Comparison of ENCODE assay signal across 1 cellular context in genomic region chr20:23419995-23420901, GRCh38.
TF ChIP-seq lines count a peak whose summit lies in the region.

No MANE protein-coding gene starts in this region.

TF ChIP-seq in HCT116, 20 proteins besides CTCF, POLR2A, EP300 and RAD21:
- TF ChIP-seq SRF (IDR thresholded peaks at IDR 0.05; ENCODE audit: low read depth): no peak
- TF ChIP-seq JUND (IDR thresholded peaks at IDR 0.05): no peak
- TF ChIP-seq POLR2AphosphoS5 (IDR thresholded peaks at IDR 0.05; ENCODE audit: low read depth, low read length): no peak
- TF ChIP-seq ELF1 (IDR thresholded peaks at IDR 0.05; ENCODE audit: borderline replicate concordance, low read depth): no peak
- TF ChIP-seq SIN3A (IDR thresholded peaks at IDR 0.05; ENCODE audit: low read depth): no peak
- TF ChIP-seq, protein P1, sequence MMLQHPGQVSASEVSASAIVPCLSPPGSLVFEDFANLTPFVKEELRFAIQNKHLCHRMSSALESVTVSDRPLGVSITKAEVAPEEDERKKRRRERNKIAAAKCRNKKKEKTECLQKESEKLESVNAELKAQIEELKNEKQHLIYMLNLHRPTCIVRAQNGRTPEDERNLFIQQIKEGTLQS (IDR thresholded peaks at IDR 0.05): no peak
- TF ChIP-seq, protein P2, sequence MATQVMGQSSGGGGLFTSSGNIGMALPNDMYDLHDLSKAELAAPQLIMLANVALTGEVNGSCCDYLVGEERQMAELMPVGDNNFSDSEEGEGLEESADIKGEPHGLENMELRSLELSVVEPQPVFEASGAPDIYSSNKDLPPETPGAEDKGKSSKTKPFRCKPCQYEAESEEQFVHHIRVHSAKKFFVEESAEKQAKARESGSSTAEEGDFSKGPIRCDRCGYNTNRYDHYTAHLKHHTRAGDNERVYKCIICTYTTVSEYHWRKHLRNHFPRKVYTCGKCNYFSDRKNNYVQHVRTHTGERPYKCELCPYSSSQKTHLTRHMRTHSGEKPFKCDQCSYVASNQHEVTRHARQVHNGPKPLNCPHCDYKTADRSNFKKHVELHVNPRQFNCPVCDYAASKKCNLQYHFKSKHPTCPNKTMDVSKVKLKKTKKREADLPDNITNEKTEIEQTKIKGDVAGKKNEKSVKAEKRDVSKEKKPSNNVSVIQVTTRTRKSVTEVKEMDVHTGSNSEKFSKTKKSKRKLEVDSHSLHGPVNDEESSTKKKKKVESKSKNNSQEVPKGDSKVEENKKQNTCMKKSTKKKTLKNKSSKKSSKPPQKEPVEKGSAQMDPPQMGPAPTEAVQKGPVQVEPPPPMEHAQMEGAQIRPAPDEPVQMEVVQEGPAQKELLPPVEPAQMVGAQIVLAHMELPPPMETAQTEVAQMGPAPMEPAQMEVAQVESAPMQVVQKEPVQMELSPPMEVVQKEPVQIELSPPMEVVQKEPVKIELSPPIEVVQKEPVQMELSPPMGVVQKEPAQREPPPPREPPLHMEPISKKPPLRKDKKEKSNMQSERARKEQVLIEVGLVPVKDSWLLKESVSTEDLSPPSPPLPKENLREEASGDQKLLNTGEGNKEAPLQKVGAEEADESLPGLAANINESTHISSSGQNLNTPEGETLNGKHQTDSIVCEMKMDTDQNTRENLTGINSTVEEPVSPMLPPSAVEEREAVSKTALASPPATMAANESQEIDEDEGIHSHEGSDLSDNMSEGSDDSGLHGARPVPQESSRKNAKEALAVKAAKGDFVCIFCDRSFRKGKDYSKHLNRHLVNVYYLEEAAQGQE (IDR thresholded peaks at IDR 0.05; ENCODE audit: low read depth): no peak
- no peak for TF ChIP-seq ZFX (IDR thresholded peaks at IDR 0.05)
- TF ChIP-seq, protein P3, sequence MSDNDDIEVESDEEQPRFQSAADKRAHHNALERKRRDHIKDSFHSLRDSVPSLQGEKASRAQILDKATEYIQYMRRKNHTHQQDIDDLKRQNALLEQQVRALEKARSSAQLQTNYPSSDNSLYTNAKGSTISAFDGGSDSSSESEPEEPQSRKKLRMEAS (IDR thresholded peaks at IDR 0.05): no peak
- TF ChIP-seq EZH2phosphoT487 (IDR thresholded peaks at IDR 0.05; ENCODE audit: borderline replicate concordance): no peak
- no peak for TF ChIP-seq YY1 (IDR thresholded peaks at IDR 0.05; ENCODE audit: extremely low read depth, insufficient replicate concordance, low read depth, low read length)
- TF ChIP-seq EGR1 (IDR thresholded peaks at IDR 0.05; ENCODE audit: low read depth): no peak
- no peak for TF ChIP-seq ZNF274 (IDR thresholded peaks at IDR 0.05; ENCODE audit: low read depth, low read length)
